21 cellular contexts compared by ENCODE assay signal in the genomic region with DNA sequence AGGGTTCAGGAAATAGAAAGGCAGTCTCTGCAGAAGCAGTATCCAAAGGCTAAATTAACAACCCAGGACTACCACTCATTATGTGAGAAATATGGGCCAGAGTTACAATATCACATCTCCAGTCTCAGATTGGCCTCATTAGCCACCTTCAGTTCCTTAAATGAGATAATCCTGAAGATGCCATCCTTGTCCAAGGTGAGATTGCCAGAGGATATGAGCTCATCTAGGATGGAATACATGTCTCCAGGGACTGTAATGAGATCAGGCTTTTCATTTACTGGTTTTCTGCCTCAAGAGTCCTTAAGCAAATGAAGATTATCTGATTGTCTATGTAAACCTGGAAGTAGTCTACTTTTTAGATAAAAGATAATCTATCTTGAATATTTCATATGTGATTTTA.
"Had no signal": no experiment of that assay in that cellular context is flagged by ENCODE, and none has a peak within 500 bp of the region (broad histone marks: within the 10 kb centered on the region; RNA-seq: fewer than 3 reads in every experiment).

No MANE protein-coding gene starts in this region.

- H3K27me3 ChIP-seq: adrenal gland had no signal

- H3K4me3 ChIP-seq: adrenal gland, K562 had no signal

- H3K27ac ChIP-seq: adrenal gland had no signal

- DNase-seq: activated CD4-positive, alpha-beta T cell treated with anti-CD3 and anti-CD28 coated beads for 4 hours; activated CD8-positive, alpha-beta memory T cell treated with anti-CD3 and anti-CD28 coated beads, Interleukin-2, amount 50 U/mL, for 48 hours; activated CD8-positive, alpha-beta T cell treated with anti-CD3 and anti-CD28 coated beads for 36 hours; activated naive CD4-positive, alpha-beta T cell treated with anti-CD3 and anti-CD28 coated beads, Interleukin-2, amount 50 U/mL, for 16 hours; activated naive CD8-positive, alpha-beta T cell treated with anti-CD3 and anti-CD28 coated beads, Interleukin-2, amount 10 ng/mL, durations not matched to agents 7 days and 5 days; activated T-cell treated with anti-CD3 and anti-CD28 coated beads, Interleukin-2, amount 50 U/mL, for 1 hour; adrenal gland; anterior cingulate cortex; caudate nucleus; Karpas-422; NCI-H1105 treated with DMSO at 0.1 percent for 48 hours; NCI-H2029; NCI-H2107; NCI-H2227 treated with DMSO at 0.1 percent for 48 hours; NCI-H446 treated with DMSO at 0.1 percent for 48 hours; NCI-H524 treated with DMSO at 0.1 percent for 48 hours; NCI-H774; PC-3; SK-N-SH; SW 1271 had no signal

- H3K9me3 ChIP-seq: adrenal gland, SK-N-SH had no signal

- FAIRE-seq: K562 had no signal

- H3K4me1 ChIP-seq: adrenal gland had no signal

- H3K36me3 ChIP-seq: adrenal gland had no signal
